Comparison of ENCODE assay signal across 1 cellular context in genomic region chr22:20060700-20061480, GRCh38.
TF ChIP-seq lines count a peak whose summit lies in the region.

No MANE protein-coding gene starts in this region.

TF ChIP-seq in H1, 55 proteins besides CTCF, POLR2A, EP300 and RAD21:
- TF ChIP-seq SRF (IDR thresholded peaks at IDR 0.05; ENCODE audit: low read depth, low read length) (no peak), TAF7 (optimal IDR thresholded peaks at IDR 0.05; ENCODE audit: borderline replicate concordance, low read depth, low read length) (no peak), POLR2AphosphoS5 (IDR thresholded peaks at IDR 0.05; ENCODE audit: low read depth, low read length) (no peak), USF2 (IDR thresholded peaks at IDR 0.05; ENCODE audit: low read length) (no peak), HDAC2 (IDR thresholded peaks at IDR 0.05; ENCODE audit: borderline replicate concordance in 1 of 2, low read depth in 2 of 2, low read length in 2 of 2) (no peak), TBP (IDR thresholded peaks at IDR 0.05; ENCODE audit: low read depth, low read length) (no peak), EGR1 (IDR thresholded peaks at IDR 0.05; ENCODE audit: borderline replicate concordance, low read depth, low read length) (no peak)
